ENCODE assay signal across 22 cellular contexts in the genomic region with DNA sequence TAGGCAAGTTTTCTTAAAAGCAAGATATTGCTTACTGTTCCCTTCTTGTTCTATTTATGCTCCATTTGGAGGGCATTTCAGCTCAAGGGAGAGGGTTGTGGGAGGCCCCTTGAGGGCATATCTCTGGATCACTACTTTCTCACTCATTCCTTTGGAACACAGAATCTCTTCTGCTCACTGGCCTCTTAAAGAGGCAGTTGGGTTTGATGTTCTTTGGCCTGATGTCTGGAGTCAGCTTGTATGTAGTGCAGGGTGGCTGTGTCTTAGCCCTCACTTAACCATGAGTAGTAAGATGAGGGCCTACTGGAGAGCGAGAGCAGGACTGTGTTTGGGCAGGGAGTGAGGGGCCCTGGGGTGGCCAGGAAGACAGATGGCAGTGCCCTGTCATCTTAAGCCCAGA. TPM values are rescaled to one million over a fixed set of nuclear protein-coding genes. Genes with fewer than 3 reads are reported as not detected.
DNase-seq lines count a peak whose midpoint lies in the region; ATAC-seq and TF ChIP-seq lines count a peak whose summit lies in the region.
"Had no signal": no experiment of that assay in that cellular context is flagged by ENCODE, and none has a peak within 500 bp of the region (broad histone marks: within the 10 kb centered on the region; RNA-seq: fewer than 3 reads in every experiment).

No MANE protein-coding gene starts in this region.

- DNase-seq in CD4-positive, alpha-beta T cell: no peak
- no peak for DNase-seq in OCI-LY7 (ENCODE audit: low spot score)
- no peak for DNase-seq in endothelial cell (ENCODE audit: low spot score)
- no peak for DNase-seq in neural crest cell (ENCODE audit: low read depth, low spot score)
- no peak for DNase-seq in Right ventricle myocardium inferior (ENCODE audit: missing footprints)
- no peak for DNase-seq in GM10266 (ENCODE audit: extremely low spot score)
- no peak for DNase-seq in brain microvascular endothelial cell
- DNase-seq in naive thymus-derived CD4-positive, alpha-beta T cell: no peak
- DNase-seq: Caco-2; CD4-positive, alpha-beta memory T cell; DMS 273 treated with DMSO at 0.1 percent for 48 hours; DMS79 treated with DMSO at 0.1 percent for 48 hours; MM.1S; NCI-H1048; NCI-H1417 treated with DMSO at 0.1 percent for 48 hours; NCI-H187; NCI-H446; NCI-H526 treated with DMSO at 0.1 percent for 48 hours; Right ventricle myocardium superior had no signal

- no TSS peak for BruUV-seq in OCI-LY7 (replicated peaks; lab: Mats Ljungman, UMichigan)

- in situ Hi-C loops in brain microvascular endothelial cell (cut with HindIII; ENCODE audit: low pct_ligation_motif_present, low sequenced_read_pairs): no loop called here

- no peak for ATAC-seq in CD4-positive, alpha-beta T cell (ENCODE audit: poor library complexity)
- ATAC-seq in Right ventricle myocardium inferior: no peak
- ATAC-seq in naive thymus-derived CD4-positive, alpha-beta T cell: no peak
- ATAC-seq: HCT116, K562 had no signal

- H3K36me3 ChIP-seq in OCI-LY7 (ENCODE audit: insufficient read depth, low read length): peaks cover 75% of the 10 kb centered on the region
- H3K36me3 ChIP-seq in brain microvascular endothelial cell (replicated peaks): peaks cover 17% of the 10 kb centered on the region
- peaks cover 0 to 48% (median 3%) of the 10 kb centered on the region in 3 experiments for H3K36me3 ChIP-seq in naive thymus-derived CD4-positive, alpha-beta T cell (ENCODE audit: control insufficient read depth in 2 of 3, insufficient read depth in 3 of 3, low read length in 3 of 3)

- no peak overlapping the region for H2AFZ ChIP-seq in OCI-LY7 (ENCODE audit: low read length)

- no peak overlapping the region for H3K4me3 ChIP-seq in OCI-LY7 (ENCODE audit: low read depth, low read length, poor library complexity, severe bottlenecking)
- H3K4me3 ChIP-seq in brain microvascular endothelial cell (ENCODE audit: low read depth, low read length): no peak overlapping the region
- no peak overlapping the region for H3K4me3 ChIP-seq in naive thymus-derived CD4-positive, alpha-beta T cell (ENCODE audit: low read length)
- H3K4me3 ChIP-seq: BLaER1, K562 had no signal

- TF ChIP-seq CTCF in CD4-positive, alpha-beta T cell (IDR thresholded peaks at IDR 0.05): no peak
- TF ChIP-seq CTCF in OCI-LY7 (conservative IDR thresholded peaks at IDR 0.05; ENCODE audit: low read length): no peak
- no peak for TF ChIP-seq CTCF in endothelial cell (IDR thresholded peaks at IDR 0.05; ENCODE audit: unreplicated experiment)
- TF ChIP-seq CTCF in neural crest cell (conservative IDR thresholded peaks at IDR 0.05): no peak
- TF ChIP-seq CTCF in GM10266 (IDR thresholded peaks at IDR 0.05; ENCODE audit: control insufficient read depth, insufficient read depth, low read depth, missing control alignments): no peak
- no peak for TF ChIP-seq CTCF in brain microvascular endothelial cell (IDR thresholded peaks at IDR 0.05; ENCODE audit: low read depth, low read length, missing control alignments)

- no peaks in the 10 kb centered on the region for H3K9me2 ChIP-seq in OCI-LY7 (ENCODE audit: insufficient read depth, low read length)

- peaks cover 24% of the 10 kb centered on the region for H3K4me1 ChIP-seq in OCI-LY7 (ENCODE audit: insufficient read depth, low read length, poor library complexity, severe bottlenecking)
- H3K4me1 ChIP-seq in naive thymus-derived CD4-positive, alpha-beta T cell (ENCODE audit: control insufficient read depth in 2 of 2, insufficient read depth in 2 of 2, low read length in 2 of 2): peaks cover 6 to 9% of the 10 kb centered on the region in 2 donors

- no peaks in the 10 kb centered on the region for H3K9me3 Mint-ChIP-seq in CD4-positive, alpha-beta T cell
- H3K9me3 Mint-ChIP-seq in endothelial cell (ENCODE audit: unreplicated experiment) (no peaks in the 10 kb centered on the region), neural crest cell (no peaks in the 10 kb centered on the region)
- no peaks in the 10 kb centered on the region for H3K9me3 Mint-ChIP-seq in naive thymus-derived CD4-positive, alpha-beta T cell
- H3K9me3 Mint-ChIP-seq: CD4-positive, alpha-beta memory T cell had no signal

- intact Hi-C loops in CD4-positive, alpha-beta T cell (cut with DNase I, micrococcal nuclease): loop anchor here in 1 of 2 experiments (5.0 to 10.0 kb wide), 3 partner anchors 543 to 755 kb away; a partner anchor contains a TSS
- intact Hi-C loops in OCI-LY7 (cut with micrococcal nuclease; ENCODE audit: unreplicated experiment) (no loop called here), Right ventricle myocardium inferior (cut with DNase I) (no loop called here)
- intact Hi-C loops in naive thymus-derived CD4-positive, alpha-beta T cell (cut with micrococcal nuclease): loop anchor here in 1 of 2 donors (10.0 kb wide), 1 partner anchor 693 kb away; a partner anchor contains a TSS

- no peaks in the 10 kb centered on the region for H3K27me3 ChIP-seq in CD4-positive, alpha-beta T cell (ENCODE audit: control insufficient read depth, insufficient read depth, low read length)
- no peaks in the 10 kb centered on the region for H3K27me3 ChIP-seq in brain microvascular endothelial cell (replicated peaks)
- no peaks in the 10 kb centered on the region for H3K27me3 ChIP-seq in naive thymus-derived CD4-positive, alpha-beta T cell (ENCODE audit: control insufficient read depth in 2 of 2, insufficient read depth in 2 of 2, low read length in 2 of 2)
- H3K27me3 ChIP-seq: BLaER1 had no signal

- no peak overlapping the region for H3K27ac Mint-ChIP-seq in CD4-positive, alpha-beta T cell
- peak overlapping the region; percentile 48 for H3K27ac Mint-ChIP-seq in endothelial cell (ENCODE audit: unreplicated experiment)
- peak overlapping the region; percentile 48 for H3K27ac Mint-ChIP-seq in neural crest cell (ENCODE audit: unreplicated experiment)
- peak overlapping the region in 2 of 9 donors; percentile 10 to 60 for H3K27ac Mint-ChIP-seq in naive thymus-derived CD4-positive, alpha-beta T cell
- H3K27ac Mint-ChIP-seq: CD4-positive, alpha-beta memory T cell had no signal

- POLR2A ChIA-PET in CD4-positive, alpha-beta T cell (lab: Charles Lee): interaction anchor here (0.6 kb wide), 1 partner anchor 474 kb away, joined by 3 read pairs; a partner anchor contains a TSS
- POLR2A ChIA-PET in OCI-LY7 (lab: Charles Lee): no interaction called here
- POLR2A ChIA-PET in naive thymus-derived CD4-positive, alpha-beta T cell (lab: Charles Lee): no interaction called here

- peak overlapping the region; percentile 67 for H3K4me3 Mint-ChIP-seq in CD4-positive, alpha-beta T cell
- H3K4me3 Mint-ChIP-seq in endothelial cell (ENCODE audit: unreplicated experiment) (peak overlapping the region; percentile 34), neural crest cell (peak overlapping the region; percentile 100)
- H3K4me3 Mint-ChIP-seq in naive thymus-derived CD4-positive, alpha-beta T cell: peak overlapping the region in 1 of 10 donors; percentile 68
- H3K4me3 Mint-ChIP-seq: CD4-positive, alpha-beta memory T cell had no signal

- H3K9me3 ChIP-seq in CD4-positive, alpha-beta T cell (ENCODE audit: control insufficient read depth, low read length): no peaks in the 10 kb centered on the region
- no peaks in the 10 kb centered on the region for H3K9me3 ChIP-seq in OCI-LY7 (ENCODE audit: low read length)
- H3K9me3 ChIP-seq in naive thymus-derived CD4-positive, alpha-beta T cell (ENCODE audit: control insufficient read depth in 2 of 3, low read length in 3 of 3): no peaks in the 10 kb centered on the region
- H3K9me3 ChIP-seq: BLaER1, Caco-2 had no signal

- H3K36me3 Mint-ChIP-seq in CD4-positive, alpha-beta T cell (ENCODE audit: low read depth): peaks cover 57% of the 10 kb centered on the region
- H3K36me3 Mint-ChIP-seq in endothelial cell (ENCODE audit: low read depth, unreplicated experiment) (peaks cover 16% of the 10 kb centered on the region), neural crest cell (ENCODE audit: low read depth) (peaks cover 13% of the 10 kb centered on the region)
- H3K36me3 Mint-ChIP-seq in naive thymus-derived CD4-positive, alpha-beta T cell: peaks cover 5 to 26% (median 9%) of the 10 kb centered on the region in 5 donors

- H3K4me1 Mint-ChIP-seq in CD4-positive, alpha-beta T cell (ENCODE audit: low read depth): peaks cover 32% of the 10 kb centered on the region
- peaks cover 17% of the 10 kb centered on the region for H3K4me1 Mint-ChIP-seq in endothelial cell (ENCODE audit: unreplicated experiment)
- peaks cover 45% of the 10 kb centered on the region for H3K4me1 Mint-ChIP-seq in neural crest cell
- peaks cover 30 to 48% (median 37%) of the 10 kb centered on the region in 7 donors for H3K4me1 Mint-ChIP-seq in naive thymus-derived CD4-positive, alpha-beta T cell

- H3K27me3 Mint-ChIP-seq in CD4-positive, alpha-beta T cell: no peaks in the 10 kb centered on the region
- H3K27me3 Mint-ChIP-seq in endothelial cell (ENCODE audit: unreplicated experiment) (peaks cover 8% of the 10 kb centered on the region), neural crest cell (ENCODE audit: low read depth) (no peaks in the 10 kb centered on the region)
- no peaks in the 10 kb centered on the region for H3K27me3 Mint-ChIP-seq in naive thymus-derived CD4-positive, alpha-beta T cell
- H3K27me3 Mint-ChIP-seq: CD4-positive, alpha-beta memory T cell had no signal

- H3K79me2 ChIP-seq in OCI-LY7 (ENCODE audit: insufficient read depth, low read depth, low read length): peaks cover 76% of the 10 kb centered on the region

- CTCF ChIA-PET in CD4-positive, alpha-beta T cell (lab: Charles Lee): interaction anchor here (1.6 kb wide), 1 partner anchor 45 kb away, joined by 3 read pairs; no protein-coding TSS in a partner anchor
- CTCF ChIA-PET in OCI-LY7 (lab: Charles Lee; ENCODE audit: unreplicated experiment): no interaction called here
- CTCF ChIA-PET in naive thymus-derived CD4-positive, alpha-beta T cell (lab: Charles Lee): no interaction called here

- no peak overlapping the region for H3K27ac ChIP-seq in CD4-positive, alpha-beta T cell (ENCODE audit: low read depth, low read length)
- H3K27ac ChIP-seq in OCI-LY7 (ENCODE audit: low read depth, low read length, poor library complexity, severe bottlenecking) (no peak overlapping the region), brain microvascular endothelial cell (no peak overlapping the region)
- H3K27ac ChIP-seq in naive thymus-derived CD4-positive, alpha-beta T cell (ENCODE audit: low read depth, low read length): no peak overlapping the region
- H3K27ac ChIP-seq: BLaER1 had no signal

- H4K20me1 ChIP-seq in OCI-LY7 (ENCODE audit: insufficient read depth, low read length): peaks cover 37% of the 10 kb centered on the region

- peak overlapping the region; percentile 85; the same call in 1 of the 2 replicates for H3K4me2 ChIP-seq in OCI-LY7 (ENCODE audit: low read length)
- H3K4me2 ChIP-seq: BLaER1 had no signal

RNA-seq across cellular contexts. Expression of a gene that starts 3.6 kb away (rescaled TPM):
- 10 to 100 TPM; 12.6 to 16.3 TPM for total RNA-seq in CD4-positive, alpha-beta T cell
- 89.1 and 103 TPM in 2 replicates for total RNA-seq in OCI-LY7 (2014; rRNA removed; shearing (Covaris generic))
- total RNA-seq in OCI-LY7 (2022) (183 and 212 TPM in 2 replicates), endothelial cell (ENCODE audit: unreplicated experiment) (26.0 TPM), neural crest cell (162 and 166 TPM in 2 replicates), Right ventricle myocardium inferior (10.5 TPM)
- 100 to 1,000 TPM in 1 of 5 experiments, 10 to 100 TPM in 4; 18.6 to 124 (median 25.6) TPM for total RNA-seq in naive thymus-derived CD4-positive, alpha-beta T cell
- polyA plus RNA-seq in naive thymus-derived CD4-positive, alpha-beta T cell: 1 to 10 TPM; 2.8 to 4.0 TPM
